Comparison of ENCODE assay signal across 8 cellular contexts in genomic region chr12:74317078-74317581, GRCh38.
A peak's percentile ranks its signal among the peaks of the same experiment; 100 is the strongest.
DNase-seq lines count a peak whose midpoint lies in the region; ATAC-seq, FAIRE-seq and TF ChIP-seq lines count a peak whose summit lies in the region.
"Had no signal": no experiment of that assay in that cellular context is flagged by ENCODE, and none has a peak within 500 bp of the region (broad histone marks: within the 10 kb centered on the region; RNA-seq: fewer than 3 reads in every experiment).

No MANE protein-coding gene starts in this region.

- TF ChIP-seq CTCF in foreskin keratinocyte (conservative IDR thresholded peaks at IDR 0.05), result peak; percentile 69

- no peaks in the 10 kb centered on the region for H3K27me3 ChIP-seq in foreskin keratinocyte

- no peak overlapping the region for H3K27ac ChIP-seq in foreskin keratinocyte

- no peak for FAIRE-seq in HTR-8/SVneo (lab: Jason Lieb, UNC)

- DNase-seq in HTR-8/SVneo (ENCODE audit: insufficient read length, low spot score) (peak; percentile 13), OCI-M1 (lab: John Stamatoyannopoulos, UW) (peak; percentile 81), foreskin keratinocyte (peak in 1 of 2 donors; percentile 28), smooth muscle cell of the brain vasculature (ENCODE audit: low read depth, low spot score) (peak; percentile 91), T1000 (lab: John Stamatoyannopoulos, UW) (no peak)
- DNase-seq: IMR-90 had no signal

- no peaks in the 10 kb centered on the region for H3K4me1 ChIP-seq in foreskin keratinocyte

- peak; percentile 80 for ATAC-seq in foreskin keratinocyte
- ATAC-seq in HG02588 (IDR thresholded peaks at IDR 0.05; ENCODE audit: unreplicated experiment), result no peak
- ATAC-seq in HG03097 (IDR thresholded peaks at IDR 0.05; ENCODE audit: low FRiP score, unreplicated experiment), result no peak
